In the genomic region with DNA sequence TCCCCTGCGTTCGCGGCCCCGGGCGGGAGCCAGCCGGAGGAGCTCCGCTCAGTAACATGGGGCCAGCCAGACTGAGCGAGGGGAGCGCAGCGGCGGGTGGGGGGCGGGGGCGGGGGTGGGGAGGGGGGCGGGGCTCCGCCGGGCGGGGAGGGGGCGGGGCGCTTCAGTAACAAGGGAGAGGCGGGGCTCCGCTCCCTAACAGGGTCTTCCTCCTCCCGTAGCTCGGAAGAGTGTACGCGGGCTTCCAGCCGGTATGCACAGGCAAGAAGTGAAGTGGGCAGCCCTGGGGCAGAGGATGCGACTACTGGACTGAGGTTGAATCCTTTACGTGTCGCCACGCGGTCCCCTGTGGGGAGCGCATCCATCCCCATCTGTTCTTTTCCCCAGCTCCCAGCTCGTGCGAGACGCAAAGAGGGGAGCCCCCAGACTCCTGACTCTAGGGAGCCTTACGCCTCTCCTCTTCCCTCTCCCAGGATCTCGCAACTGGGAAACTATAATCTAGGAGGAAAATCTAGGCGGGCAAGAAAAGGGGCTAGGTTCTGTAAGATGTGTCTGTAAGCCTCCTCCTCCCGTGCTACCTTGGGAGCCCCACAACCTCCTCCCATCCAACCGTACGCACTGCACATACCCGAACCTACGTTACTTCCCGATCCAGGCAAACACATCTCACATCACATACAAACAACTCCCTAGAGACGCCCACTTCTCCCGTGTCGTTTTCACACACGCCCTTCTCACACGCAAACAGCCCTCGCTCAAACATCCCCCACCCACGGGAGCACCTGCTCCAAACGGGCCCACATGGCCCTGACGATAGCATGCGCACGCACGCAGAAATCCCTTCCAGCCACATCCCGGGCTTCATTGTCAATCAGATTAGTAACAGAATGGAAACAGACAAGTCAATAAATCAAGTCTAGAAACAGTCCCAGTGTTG, we compare ENCODE assay signal across 7 cellular contexts. TPM values are rescaled to one million over a fixed set of nuclear protein-coding genes. Genes with fewer than 3 reads are reported as not detected.
A peak's percentile ranks its signal among the peaks of the same experiment; 100 is the strongest.
DNase-seq lines count a peak whose midpoint lies in the region; ATAC-seq, FAIRE-seq and TF ChIP-seq lines count a peak whose summit lies in the region.

A gene with protein sequence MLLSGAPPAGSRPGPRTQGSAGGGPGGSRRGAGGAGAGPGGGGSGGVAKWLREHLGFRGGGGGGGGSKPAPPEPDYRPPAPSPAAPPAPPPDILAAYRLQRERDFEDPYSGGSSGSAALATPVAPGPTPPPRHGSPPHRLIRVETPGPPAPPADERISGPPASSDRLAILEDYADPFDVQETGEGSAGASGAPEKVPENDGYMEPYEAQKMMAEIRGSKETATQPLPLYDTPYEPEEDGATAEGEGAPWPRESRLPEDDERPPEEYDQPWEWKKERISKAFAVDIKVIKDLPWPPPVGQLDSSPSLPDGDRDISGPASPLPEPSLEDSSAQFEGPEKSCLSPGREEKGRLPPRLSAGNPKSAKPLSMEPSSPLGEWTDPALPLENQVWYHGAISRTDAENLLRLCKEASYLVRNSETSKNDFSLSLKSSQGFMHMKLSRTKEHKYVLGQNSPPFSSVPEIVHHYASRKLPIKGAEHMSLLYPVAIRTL (minus strand): TSS at position 73 of the 937 bp plus-strand sequence. CDS start 15 bp downstream, at position 58.

- 1% methylated on average over 35 to 51 of the region's 57 CpGs for WGBS in lung, 2 donors

- peak; percentile 39 for FAIRE-seq in GM19239 (lab: Jason Lieb, UNC)

- H3K27ac ChIP-seq in coronary artery (peak within 1 kb of the TSS; percentile 90 to 93), lung (ENCODE audit: low read depth in 1 of 2, low read length in 1 of 2) (peak within 1 kb of the TSS in 1 of 2 donors; percentile 50)

- peak; percentile 21 for ATAC-seq in lung (ENCODE audit: insufficient read depth, low FRiP score)

- TF ChIP-seq CTCF in coronary artery (IDR thresholded peaks at IDR 0.05) (no peak), lung (IDR thresholded peaks at IDR 0.05; ENCODE audit: control extremely low read depth, extremely low read depth) (no peak)

- no peaks in the 10 kb centered on the region for H3K36me3 ChIP-seq in lung (ENCODE audit: control insufficient read depth in 2 of 2, insufficient read depth in 2 of 2, low read length in 2 of 2)

- H3K4me1 ChIP-seq in lung (ENCODE audit: control insufficient read depth in 2 of 2, insufficient read depth in 2 of 2, low read length in 2 of 2) = peaks cover 4 to 10% of the 10 kb centered on the region in 2 donors

- no peaks in the 10 kb centered on the region for H3K9me3 ChIP-seq in lung (ENCODE audit: control insufficient read depth in 2 of 2, insufficient read depth in 1 of 2, low read length in 1 of 2)

- no peaks in the 10 kb centered on the region for H3K27me3 ChIP-seq in lung (ENCODE audit: control insufficient read depth, insufficient read depth)

- no peak for DNase-seq in GM19239 (ENCODE audit: insufficient read length, low spot score)
- DNase-seq in NCI-H1930 (lab: John Stamatoyannopoulos, UW) = peak; percentile 59 to 66
- DNase-seq in activated CD4-positive, alpha-beta T cell treated with anti-CD3 and anti-CD28 coated beads for 48 hours = peak; percentile 81
- no peak for DNase-seq in coronary artery (ENCODE audit: low spot score)
- DNase-seq in lung (ENCODE audit: low spot score) = no peak
- peak; percentile 60 to 80 (median 77) for DNase-seq in stimulated activated CD4-positive, alpha-beta T cell treated with anti-CD3 and anti-CD28 coated beads, TNF-alpha, amount 100 ng/mL, for 4 hours (ENCODE audit: low read depth in 3 of 3)
- no peak for DNase-seq in GM19240 (ENCODE audit: insufficient read length, low spot score)

- H3K4me3 ChIP-seq in coronary artery = peak within 1 kb of the TSS; percentile 90
- H3K4me3 ChIP-seq in lung = peak within 1 kb of the TSS; percentile 56

RNA-seq across cellular contexts. Expression of the gene that starts here (rescaled TPM):
- 10 to 100 TPM in 1 of 2 donors, 1 to 10 TPM in 1; 4.6 to 15.9 TPM for total RNA-seq in lung
- 1 to 10 TPM; 1.9 to 3.4 TPM for polyA plus RNA-seq in lung

Comparison
In these comparisons a context has a peak if more than half of its experiments do, and no peak if none do; other contexts are left out.
1. DNase-seq: peak in NCI-H1930 (2 of 2), activated CD4-positive, alpha-beta T cell treated with anti-CD3 and anti-CD28 coated beads for 48 hours (single experiment) and stimulated activated CD4-positive, alpha-beta T cell treated with anti-CD3 and anti-CD28 coated beads, TNF-alpha, amount 100 ng/mL, for 4 hours (3 of 3); none in GM19239 (single experiment), coronary artery (single experiment), lung (single experiment) and GM19240 (single experiment).